Comparison of ENCODE assay signal across 22 cellular contexts in genomic region chr11:81000334-81001100, GRCh38.
"Had no signal": no experiment of that assay in that cellular context is flagged by ENCODE, and none has a peak within 500 bp of the region (broad histone marks: within the 10 kb centered on the region; RNA-seq: fewer than 3 reads in every experiment).

No MANE protein-coding gene starts in this region.

- H3K36me3 ChIP-seq: Peyer's patch, SJCRH30 had no signal

- H3K27ac ChIP-seq: Peyer's patch, SJCRH30, SK-N-MC had no signal

- H3K27me3 ChIP-seq: Peyer's patch, SJCRH30 had no signal

- H3K4me3 ChIP-seq: Peyer's patch, SJCRH30, SK-N-MC had no signal

- H3K9me3 ChIP-seq: Peyer's patch, SJCRH30 had no signal

- ATAC-seq: PC-3, Right ventricle myocardium inferior had no signal

- H3K4me1 ChIP-seq: Peyer's patch, SJCRH30 had no signal

- DNase-seq: KBM-7, MV-4-11, NCI-H1048, NCI-H1105, NCI-H1417, NCI-H146, NCI-H1694 treated with DMSO at 0.1 percent for 48 hours, NCI-H1930, NCI-H2081, NCI-H2107, NCI-H2227 treated with DMSO at 0.1 percent for 48 hours, NCI-H446, NCI-H510A, NCI-H524 treated with DMSO at 0.1 percent for 48 hours, NCI-H69, NCI-H774, PC-3, Peyer's patch, SHP77 treated with DMSO at 0.1 percent for 48 hours, SJCRH30 had no signal
